Comparison of ENCODE assay signal across 3 cellular contexts in the genomic region with DNA sequence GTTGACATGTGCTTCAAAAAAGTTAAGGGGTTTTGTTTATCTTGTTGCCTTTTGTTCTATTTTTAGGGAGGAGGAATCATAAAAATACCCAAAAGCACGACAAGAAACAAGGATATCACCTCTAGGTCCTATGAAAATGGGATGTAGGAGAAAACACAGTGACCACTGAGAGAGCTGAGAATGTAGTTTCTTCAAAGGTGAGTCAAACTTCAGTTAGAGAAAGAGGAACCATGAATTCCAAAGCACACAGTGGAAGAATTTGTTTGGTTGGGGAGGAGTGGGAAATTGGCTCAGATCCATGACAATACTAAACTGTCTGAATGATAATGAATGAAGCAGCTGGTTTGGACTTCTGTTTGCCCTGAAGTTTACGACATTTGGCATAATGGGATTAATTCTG.
TF ChIP-seq lines count a peak whose summit lies in the region.

No MANE protein-coding gene starts in this region.

TF ChIP-seq in SK-N-SH, 30 proteins besides CTCF, POLR2A, EP300 and RAD21:
- TF ChIP-seq SMC3 (IDR thresholded peaks at IDR 0.05; ENCODE audit: low read depth, low read length) (no peak), FOSL2 (IDR thresholded peaks at IDR 0.05; ENCODE audit: borderline replicate concordance, low read depth) (no peak), RCOR1 (IDR thresholded peaks at IDR 0.05; ENCODE audit: low read length) (no peak), SIN3A (IDR thresholded peaks at IDR 0.05; ENCODE audit: borderline replicate concordance, low read depth, low read length) (no peak), RXRA (IDR thresholded peaks at IDR 0.05; ENCODE audit: borderline replicate concordance, low read depth) (no peak), NRF1 (IDR thresholded peaks at IDR 0.05; ENCODE audit: low read depth, low read length) (no peak), RFX5 (IDR thresholded peaks at IDR 0.05; ENCODE audit: low read length) (no peak), JUND (IDR thresholded peaks at IDR 0.05) (no peak), YY1 (IDR thresholded peaks at IDR 0.05; ENCODE audit: low read depth) (no peak)
- TF ChIP-seq, protein P1, sequence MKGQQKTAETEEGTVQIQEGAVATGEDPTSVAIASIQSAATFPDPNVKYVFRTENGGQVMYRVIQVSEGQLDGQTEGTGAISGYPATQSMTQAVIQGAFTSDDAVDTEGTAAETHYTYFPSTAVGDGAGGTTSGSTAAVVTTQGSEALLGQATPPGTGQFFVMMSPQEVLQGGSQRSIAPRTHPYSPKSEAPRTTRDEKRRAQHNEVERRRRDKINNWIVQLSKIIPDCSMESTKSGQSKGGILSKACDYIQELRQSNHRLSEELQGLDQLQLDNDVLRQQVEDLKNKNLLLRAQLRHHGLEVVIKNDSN (IDR thresholded peaks at IDR 0.05; ENCODE audit: borderline replicate concordance, low read depth), result no peak

TF ChIP-seq in SK-N-SH treated with all-trans-retinoic acid at 6 μM for 48 hours, 23 proteins besides CTCF, POLR2A, EP300 and RAD21:
- no peak for TF ChIP-seq ARNTL (CRISPR knock-in tag; IDR thresholded peaks at IDR 0.05; ENCODE audit: borderline replicate concordance, low read depth)
- no peak for TF ChIP-seq CSDC2 (CRISPR knock-in tag; IDR thresholded peaks at IDR 0.05)
- TF ChIP-seq ZFP3 (CRISPR knock-in tag; IDR thresholded peaks at IDR 0.05), result no peak
- TF ChIP-seq ZFP30 (CRISPR knock-in tag; IDR thresholded peaks at IDR 0.05), result no peak
- TF ChIP-seq ISL1 (CRISPR knock-in tag; IDR thresholded peaks at IDR 0.05), result no peak
- TF ChIP-seq TCF4 (CRISPR knock-in tag; IDR thresholded peaks at IDR 0.05; ENCODE audit: borderline replicate concordance), result no peak
- TF ChIP-seq BACH2 (CRISPR knock-in tag; IDR thresholded peaks at IDR 0.05; ENCODE audit: borderline replicate concordance), result no peak

TF ChIP-seq in K562, 482 proteins besides CTCF, POLR2A, EP300 and RAD21:
- peak; percentile 63 for TF ChIP-seq NFIC (IDR thresholded peaks at IDR 0.05)
- TF ChIP-seq MEF2D (tag; conservative IDR thresholded peaks at IDR 0.05; ENCODE audit: low read depth), result peak; percentile 54; the same call in 1 of the 2 replicates
- TF ChIP-seq DIDO1 (tag; IDR thresholded peaks at IDR 0.05; ENCODE audit: low read depth), result no peak
- no peak for TF ChIP-seq BRD4 (IDR thresholded peaks at IDR 0.05)
